Comparison of ENCODE assay signal across 2 cellular contexts in the genomic region with DNA sequence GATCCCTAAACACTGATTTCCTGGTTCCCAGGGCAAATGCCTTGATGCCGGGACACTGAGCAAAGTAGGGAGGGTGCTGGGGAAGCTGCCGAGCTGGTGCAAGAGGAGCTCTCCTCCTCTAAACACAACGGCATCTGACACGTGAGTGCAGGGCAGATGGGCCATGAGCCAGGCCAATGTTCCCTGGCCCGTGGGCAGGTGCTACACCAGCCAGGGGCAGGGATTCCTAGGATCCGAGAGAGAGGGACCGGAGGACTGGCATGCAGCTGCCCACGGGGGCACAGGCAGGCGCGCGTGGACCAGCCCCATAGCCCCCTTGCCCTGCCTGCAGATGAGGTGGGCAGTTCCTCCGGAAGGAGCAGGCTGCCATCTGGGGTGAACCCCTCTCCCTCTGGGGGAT.
TF ChIP-seq lines count a peak whose summit lies in the region.

No MANE protein-coding gene starts in this region.

TF ChIP-seq in H1, 55 proteins besides CTCF, POLR2A, EP300 and RAD21:
- TF ChIP-seq ASH2L (IDR thresholded peaks at IDR 0.05; ENCODE audit: low read length) (no peak), FOSL1 (IDR thresholded peaks at IDR 0.05; ENCODE audit: insufficient read depth, low read depth, low read length) (no peak), HDAC2 (IDR thresholded peaks at IDR 0.05; ENCODE audit: borderline replicate concordance in 1 of 2, low read depth in 2 of 2, low read length in 2 of 2) (no peak), BACH1 (IDR thresholded peaks at IDR 0.05; ENCODE audit: low read length) (no peak), SAP30 (IDR thresholded peaks at IDR 0.05; ENCODE audit: insufficient read depth, insufficient replicate concordance, low read length) (no peak), CHD2 (IDR thresholded peaks at IDR 0.05; ENCODE audit: low read length) (no peak), BRCA1 (IDR thresholded peaks at IDR 0.05; ENCODE audit: low read depth, low read length) (no peak), HDAC6 (IDR thresholded peaks at IDR 0.05; ENCODE audit: low read depth, low read length) (no peak), TAF7 (optimal IDR thresholded peaks at IDR 0.05; ENCODE audit: borderline replicate concordance, low read depth, low read length) (no peak), CEBPB (IDR thresholded peaks at IDR 0.05; ENCODE audit: low read depth, low read length) (no peak), TEAD4 (IDR thresholded peaks at IDR 0.05; ENCODE audit: low read depth, low read length) (no peak), TBP (IDR thresholded peaks at IDR 0.05; ENCODE audit: low read depth, low read length) (no peak), SIRT6 (IDR thresholded peaks at IDR 0.05; ENCODE audit: low read length) (no peak), EGR1 (IDR thresholded peaks at IDR 0.05; ENCODE audit: borderline replicate concordance, low read depth, low read length) (no peak), SP2 (IDR thresholded peaks at IDR 0.05; ENCODE audit: low read length) (no peak), KDM1A (IDR thresholded peaks at IDR 0.05; ENCODE audit: borderline replicate concordance, low read length) (no peak), KDM5A (IDR thresholded peaks at IDR 0.05; ENCODE audit: low read length) (no peak)
- TF ChIP-seq, protein P1, sequence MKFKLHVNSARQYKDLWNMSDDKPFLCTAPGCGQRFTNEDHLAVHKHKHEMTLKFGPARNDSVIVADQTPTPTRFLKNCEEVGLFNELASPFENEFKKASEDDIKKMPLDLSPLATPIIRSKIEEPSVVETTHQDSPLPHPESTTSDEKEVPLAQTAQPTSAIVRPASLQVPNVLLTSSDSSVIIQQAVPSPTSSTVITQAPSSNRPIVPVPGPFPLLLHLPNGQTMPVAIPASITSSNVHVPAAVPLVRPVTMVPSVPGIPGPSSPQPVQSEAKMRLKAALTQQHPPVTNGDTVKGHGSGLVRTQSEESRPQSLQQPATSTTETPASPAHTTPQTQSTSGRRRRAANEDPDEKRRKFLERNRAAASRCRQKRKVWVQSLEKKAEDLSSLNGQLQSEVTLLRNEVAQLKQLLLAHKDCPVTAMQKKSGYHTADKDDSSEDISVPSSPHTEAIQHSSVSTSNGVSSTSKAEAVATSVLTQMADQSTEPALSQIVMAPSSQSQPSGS (IDR thresholded peaks at IDR 0.05; ENCODE audit: low read length): no peak

TF ChIP-seq in HepG2, 621 proteins besides CTCF, POLR2A, EP300 and RAD21:
- TF ChIP-seq, protein P2, sequence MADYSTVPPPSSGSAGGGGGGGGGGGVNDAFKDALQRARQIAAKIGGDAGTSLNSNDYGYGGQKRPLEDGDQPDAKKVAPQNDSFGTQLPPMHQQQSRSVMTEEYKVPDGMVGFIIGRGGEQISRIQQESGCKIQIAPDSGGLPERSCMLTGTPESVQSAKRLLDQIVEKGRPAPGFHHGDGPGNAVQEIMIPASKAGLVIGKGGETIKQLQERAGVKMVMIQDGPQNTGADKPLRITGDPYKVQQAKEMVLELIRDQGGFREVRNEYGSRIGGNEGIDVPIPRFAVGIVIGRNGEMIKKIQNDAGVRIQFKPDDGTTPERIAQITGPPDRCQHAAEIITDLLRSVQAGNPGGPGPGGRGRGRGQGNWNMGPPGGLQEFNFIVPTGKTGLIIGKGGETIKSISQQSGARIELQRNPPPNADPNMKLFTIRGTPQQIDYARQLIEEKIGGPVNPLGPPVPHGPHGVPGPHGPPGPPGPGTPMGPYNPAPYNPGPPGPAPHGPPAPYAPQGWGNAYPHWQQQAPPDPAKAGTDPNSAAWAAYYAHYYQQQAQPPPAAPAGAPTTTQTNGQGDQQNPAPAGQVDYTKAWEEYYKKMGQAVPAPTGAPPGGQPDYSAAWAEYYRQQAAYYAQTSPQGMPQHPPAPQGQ (CRISPR knock-in tag; IDR thresholded peaks at IDR 0.05; ENCODE audit: borderline replicate concordance): no peak
- TF ChIP-seq STAG1 (CRISPR knock-in tag; IDR thresholded peaks at IDR 0.05) (no peak), HHEX (CRISPR knock-in tag; IDR thresholded peaks at IDR 0.05) (no peak), BCL6 (CRISPR knock-in tag; IDR thresholded peaks at IDR 0.05) (no peak), ZFAT (CRISPR knock-in tag; conservative IDR thresholded peaks at IDR 0.05) (no peak), ZNF615 (CRISPR knock-in tag; IDR thresholded peaks at IDR 0.05; ENCODE audit: borderline replicate concordance) (no peak), TMF1 (CRISPR knock-in tag; IDR thresholded peaks at IDR 0.05; ENCODE audit: low read depth) (no peak), ZSCAN9 (CRISPR knock-in tag; IDR thresholded peaks at IDR 0.05; ENCODE audit: borderline replicate concordance) (no peak), ZNF460 (CRISPR knock-in tag; IDR thresholded peaks at IDR 0.05; ENCODE audit: borderline replicate concordance) (no peak), ZFP82 (CRISPR knock-in tag; IDR thresholded peaks at IDR 0.05; ENCODE audit: borderline replicate concordance) (no peak), RAD51 (IDR thresholded peaks at IDR 0.05; ENCODE audit: borderline replicate concordance) (no peak), REPIN1 (CRISPR knock-in tag; IDR thresholded peaks at IDR 0.05; ENCODE audit: borderline replicate concordance, low read depth) (no peak), TGIF2 (CRISPR knock-in tag; IDR thresholded peaks at IDR 0.05) (no peak)
- TF ChIP-seq, protein P3, sequence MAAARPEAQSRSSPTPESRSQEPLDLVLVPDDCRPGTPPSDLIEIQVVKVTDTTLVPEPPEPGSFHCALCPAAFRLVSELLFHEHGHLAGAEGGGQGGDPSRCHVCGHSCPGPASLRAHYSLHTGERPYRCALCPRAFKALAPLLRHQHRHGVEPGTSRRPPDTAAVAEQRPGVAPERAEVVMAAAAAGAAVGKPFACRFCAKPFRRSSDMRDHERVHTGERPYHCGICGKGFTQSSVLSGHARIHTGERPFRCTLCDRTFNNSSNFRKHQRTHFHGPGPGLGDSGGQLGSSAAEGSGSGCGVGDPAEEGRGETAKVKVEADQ (CRISPR knock-in tag; IDR thresholded peaks at IDR 0.05; ENCODE audit: borderline replicate concordance): no peak
- TF ChIP-seq, protein P4, sequence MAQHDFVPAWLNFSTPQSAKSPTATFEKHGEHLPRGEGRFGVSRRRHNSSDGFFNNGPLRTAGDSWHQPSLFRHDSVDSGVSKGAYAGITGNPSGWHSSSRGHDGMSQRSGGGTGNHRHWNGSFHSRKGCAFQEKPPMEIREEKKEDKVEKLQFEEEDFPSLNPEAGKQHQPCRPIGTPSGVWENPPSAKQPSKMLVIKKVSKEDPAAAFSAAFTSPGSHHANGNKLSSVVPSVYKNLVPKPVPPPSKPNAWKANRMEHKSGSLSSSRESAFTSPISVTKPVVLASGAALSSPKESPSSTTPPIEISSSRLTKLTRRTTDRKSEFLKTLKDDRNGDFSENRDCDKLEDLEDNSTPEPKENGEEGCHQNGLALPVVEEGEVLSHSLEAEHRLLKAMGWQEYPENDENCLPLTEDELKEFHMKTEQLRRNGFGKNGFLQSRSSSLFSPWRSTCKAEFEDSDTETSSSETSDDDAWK (CRISPR knock-in tag; IDR thresholded peaks at IDR 0.05): no peak
- TF ChIP-seq, protein P5, sequence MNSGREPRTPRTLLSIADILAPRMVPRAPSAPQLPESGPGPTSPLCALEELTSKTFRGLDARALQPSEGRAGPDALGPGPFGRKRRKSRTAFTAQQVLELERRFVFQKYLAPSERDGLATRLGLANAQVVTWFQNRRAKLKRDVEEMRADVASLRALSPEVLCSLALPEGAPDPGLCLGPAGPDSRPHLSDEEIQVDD (CRISPR knock-in tag; IDR thresholded peaks at IDR 0.05; ENCODE audit: borderline replicate concordance): no peak
- TF ChIP-seq, protein P6, sequence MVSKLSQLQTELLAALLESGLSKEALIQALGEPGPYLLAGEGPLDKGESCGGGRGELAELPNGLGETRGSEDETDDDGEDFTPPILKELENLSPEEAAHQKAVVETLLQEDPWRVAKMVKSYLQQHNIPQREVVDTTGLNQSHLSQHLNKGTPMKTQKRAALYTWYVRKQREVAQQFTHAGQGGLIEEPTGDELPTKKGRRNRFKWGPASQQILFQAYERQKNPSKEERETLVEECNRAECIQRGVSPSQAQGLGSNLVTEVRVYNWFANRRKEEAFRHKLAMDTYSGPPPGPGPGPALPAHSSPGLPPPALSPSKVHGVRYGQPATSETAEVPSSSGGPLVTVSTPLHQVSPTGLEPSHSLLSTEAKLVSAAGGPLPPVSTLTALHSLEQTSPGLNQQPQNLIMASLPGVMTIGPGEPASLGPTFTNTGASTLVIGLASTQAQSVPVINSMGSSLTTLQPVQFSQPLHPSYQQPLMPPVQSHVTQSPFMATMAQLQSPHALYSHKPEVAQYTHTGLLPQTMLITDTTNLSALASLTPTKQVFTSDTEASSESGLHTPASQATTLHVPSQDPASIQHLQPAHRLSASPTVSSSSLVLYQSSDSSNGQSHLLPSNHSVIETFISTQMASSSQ (IDR thresholded peaks at IDR 0.05; ENCODE audit: low read depth): no peak
- TF ChIP-seq, protein P6 (CRISPR knock-in tag; IDR thresholded peaks at IDR 0.05; ENCODE audit: borderline replicate concordance): no peak
- TF ChIP-seq, protein P7, sequence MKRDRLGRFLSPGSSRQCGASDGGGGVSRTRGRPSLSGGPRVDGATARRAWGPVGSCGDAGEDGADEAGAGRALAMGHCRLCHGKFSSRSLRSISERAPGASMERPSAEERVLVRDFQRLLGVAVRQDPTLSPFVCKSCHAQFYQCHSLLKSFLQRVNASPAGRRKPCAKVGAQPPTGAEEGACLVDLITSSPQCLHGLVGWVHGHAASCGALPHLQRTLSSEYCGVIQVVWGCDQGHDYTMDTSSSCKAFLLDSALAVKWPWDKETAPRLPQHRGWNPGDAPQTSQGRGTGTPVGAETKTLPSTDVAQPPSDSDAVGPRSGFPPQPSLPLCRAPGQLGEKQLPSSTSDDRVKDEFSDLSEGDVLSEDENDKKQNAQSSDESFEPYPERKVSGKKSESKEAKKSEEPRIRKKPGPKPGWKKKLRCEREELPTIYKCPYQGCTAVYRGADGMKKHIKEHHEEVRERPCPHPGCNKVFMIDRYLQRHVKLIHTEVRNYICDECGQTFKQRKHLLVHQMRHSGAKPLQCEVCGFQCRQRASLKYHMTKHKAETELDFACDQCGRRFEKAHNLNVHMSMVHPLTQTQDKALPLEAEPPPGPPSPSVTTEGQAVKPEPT (CRISPR knock-in tag; IDR thresholded peaks at IDR 0.05; ENCODE audit: low read depth): no peak
- TF ChIP-seq, protein P8, sequence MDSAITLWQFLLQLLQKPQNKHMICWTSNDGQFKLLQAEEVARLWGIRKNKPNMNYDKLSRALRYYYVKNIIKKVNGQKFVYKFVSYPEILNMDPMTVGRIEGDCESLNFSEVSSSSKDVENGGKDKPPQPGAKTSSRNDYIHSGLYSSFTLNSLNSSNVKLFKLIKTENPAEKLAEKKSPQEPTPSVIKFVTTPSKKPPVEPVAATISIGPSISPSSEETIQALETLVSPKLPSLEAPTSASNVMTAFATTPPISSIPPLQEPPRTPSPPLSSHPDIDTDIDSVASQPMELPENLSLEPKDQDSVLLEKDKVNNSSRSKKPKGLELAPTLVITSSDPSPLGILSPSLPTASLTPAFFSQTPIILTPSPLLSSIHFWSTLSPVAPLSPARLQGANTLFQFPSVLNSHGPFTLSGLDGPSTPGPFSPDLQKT (CRISPR knock-in tag; IDR thresholded peaks at IDR 0.05; ENCODE audit: borderline replicate concordance): no peak
- TF ChIP-seq, protein P9, sequence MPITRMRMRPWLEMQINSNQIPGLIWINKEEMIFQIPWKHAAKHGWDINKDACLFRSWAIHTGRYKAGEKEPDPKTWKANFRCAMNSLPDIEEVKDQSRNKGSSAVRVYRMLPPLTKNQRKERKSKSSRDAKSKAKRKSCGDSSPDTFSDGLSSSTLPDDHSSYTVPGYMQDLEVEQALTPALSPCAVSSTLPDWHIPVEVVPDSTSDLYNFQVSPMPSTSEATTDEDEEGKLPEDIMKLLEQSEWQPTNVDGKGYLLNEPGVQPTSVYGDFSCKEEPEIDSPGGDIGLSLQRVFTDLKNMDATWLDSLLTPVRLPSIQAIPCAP (CRISPR knock-in tag; IDR thresholded peaks at IDR 0.05; ENCODE audit: low read depth): no peak
